ENCODE assay signal across 27 cellular contexts in genomic region chr7:45687721-45688120, GRCh38.
DNase-seq lines count a peak whose midpoint lies in the region; ATAC-seq, FAIRE-seq and TF ChIP-seq lines count a peak whose summit lies in the region.
"Had no signal": no experiment of that assay in that cellular context is flagged by ENCODE, and none has a peak within 500 bp of the region (broad histone marks: within the 10 kb centered on the region; RNA-seq: fewer than 3 reads in every experiment).

No MANE protein-coding gene starts in this region.

- FAIRE-seq in HepG2 (lab: Jason Lieb, UNC), result no peak
- FAIRE-seq: GM12892, H54, keratinocyte, RCC 7860 had no signal

- DNase-seq in epithelial cell of esophagus (ENCODE audit: low read depth), result peak; percentile 17
- no peak for DNase-seq in HepG2 (ENCODE audit: low spot score)
- DNase-seq in upper lobe of right lung, result peak; percentile 52
- DNase-seq in activated naive CD4-positive, alpha-beta T cell treated with Interleukin-2 at 50 U/mL for 16 hours, result no peak
- DNase-seq: activated CD4-positive, CD25-positive, alpha-beta regulatory T cell treated with anti-CD3 and anti-CD28 coated beads, Interleukin-2, amount 50 U/mL, for 72 hours; activated effector memory CD4-positive, alpha-beta T cell treated with anti-CD3 and anti-CD28 coated beads, Interleukin-2, amount 50 U/mL, for 16 hours; activated naive CD8-positive, alpha-beta T cell treated with anti-CD3 and anti-CD28 coated beads, Interleukin-2, amount 10 ng/mL, durations not matched to agents 7 days and 5 days; activated T-cell treated with anti-CD3 and anti-CD28 coated beads for 4 hours; central memory CD4-positive, alpha-beta T cell; EL; NCI-H1092; NCI-H1694 treated with DMSO at 0.1 percent for 48 hours; NCI-H2171; NCI-H524; nephron progenitor cell; retina had no signal

- no peak for TF ChIP-seq RAD21 in HepG2 (CRISPR knock-in tag; IDR thresholded peaks at IDR 0.05)

- peaks cover 41% of the 10 kb centered on the region for H3K4me1 ChIP-seq in HepG2 (ENCODE audit: insufficient read depth, low read length)
- H3K4me1 ChIP-seq in upper lobe of right lung, result no peaks in the 10 kb centered on the region
- H3K4me1 ChIP-seq: ascending aorta had no signal

- no peak overlapping the region for H3K9ac ChIP-seq in HepG2 (ENCODE audit: insufficient read depth, low read depth, low read length)

- no peak for TF ChIP-seq CTCF in VCaP (conservative IDR thresholded peaks at IDR 0.05)
- no peak for TF ChIP-seq CTCF in epithelial cell of esophagus (IDR thresholded peaks at IDR 0.05; ENCODE audit: insufficient read depth, low read depth, low read length, missing control alignments)
- no peak for TF ChIP-seq CTCF in HepG2 (CRISPR knock-in tag; IDR thresholded peaks at IDR 0.05)
- no peak for TF ChIP-seq CTCF in upper lobe of right lung (IDR thresholded peaks at IDR 0.05)

- no peak overlapping the region for H3K4me2 ChIP-seq in HepG2 (ENCODE audit: low read depth, low read length)

- H3K9me3 ChIP-seq in HepG2 (ENCODE audit: low read length), result no peaks in the 10 kb centered on the region
- no peaks in the 10 kb centered on the region for H3K9me3 ChIP-seq in upper lobe of right lung
- H3K9me3 ChIP-seq: ascending aorta, ovary had no signal

- no peak for TF ChIP-seq POLR2A in HepG2 (IDR thresholded peaks at IDR 0.05; ENCODE audit: insufficient read depth in 1 of 2, low read depth in 2 of 2, low read length in 2 of 2)

- no peak overlapping the region for H2AFZ ChIP-seq in HepG2 (ENCODE audit: low read length)

- no TSS peak for BruUV-seq in HepG2 (replicated peaks; lab: Mats Ljungman, UMichigan)

- ATAC-seq in HepG2, result no peak
- no peak for ATAC-seq in upper lobe of right lung
- no peak for ATAC-seq in GM19395 (IDR thresholded peaks at IDR 0.05; ENCODE audit: unreplicated experiment)
- ATAC-seq in GM19397 (IDR thresholded peaks at IDR 0.05; ENCODE audit: unreplicated experiment), result no peak

- H3K79me2 ChIP-seq in HepG2 (ENCODE audit: insufficient read depth, low read length), result no peaks in the 10 kb centered on the region

- intact Hi-C loops in HepG2 (cut with micrococcal nuclease; ENCODE audit: unreplicated experiment) (no loop called here), upper lobe of right lung (cut with DNase I) (no loop called here)

- H4K20me1 ChIP-seq in HepG2 (ENCODE audit: insufficient read depth, low read length), result no peaks in the 10 kb centered on the region

- peak overlapping the region; percentile 100 for H3K27ac ChIP-seq in VCaP
- H3K27ac ChIP-seq in HepG2 (ENCODE audit: extremely low read length, insufficient read depth, low read length), result no peak overlapping the region
- H3K27ac ChIP-seq in upper lobe of right lung, result no peak overlapping the region
- H3K27ac ChIP-seq: ascending aorta, C4-2B, ovary had no signal

- H3K36me3 ChIP-seq in HepG2 (replicated peaks in 1 of 2; ENCODE audit: control insufficient read depth in 1 of 2, insufficient read depth in 2 of 2, low read length in 2 of 2), result no peaks in the 10 kb centered on the region
- no peaks in the 10 kb centered on the region for H3K36me3 ChIP-seq in upper lobe of right lung
- H3K36me3 ChIP-seq: ascending aorta, ovary had no signal

- TF ChIP-seq EP300 in HepG2 (IDR thresholded peaks at IDR 0.05; ENCODE audit: low read depth in 2 of 2, low read length in 2 of 2), result no peak
- TF ChIP-seq EP300 in HepG2 (CRISPR knock-in tag; IDR thresholded peaks at IDR 0.05; ENCODE audit: borderline replicate concordance), result no peak

- POLR2A ChIA-PET in HepG2 (lab: Yijun Ruan, JAX), result no interaction called here

- 100% methylated on average over 2 of the region's 3 CpGs for WGBS in HepG2 (ENCODE audit: low lambda C conversion rate)

- in situ Hi-C loops in HepG2 (cut with HindIII; ENCODE audit: extremely low pct_ligation_motif_present, low pct_unique_long_range_greater_than_20kb), result no loop called here

- CTCF ChIA-PET in HepG2 (lab: Yijun Ruan, JAX; ENCODE audit: low intra/inter-chr PET ratio, low total read pairs), result no interaction called here

- no peaks in the 10 kb centered on the region for H3K27me3 ChIP-seq in HepG2 (ENCODE audit: control insufficient read depth in 1 of 2, insufficient read depth in 2 of 2, low read length in 2 of 2)
- no peaks in the 10 kb centered on the region for H3K27me3 ChIP-seq in upper lobe of right lung
- H3K27me3 ChIP-seq: ascending aorta, ovary had no signal

- H3K4me3 ChIP-seq in epithelial cell of esophagus (ENCODE audit: low read length) (no peak overlapping the region), HepG2 (replicated peaks in 1 of 3; ENCODE audit: insufficient read depth in 1 of 3, low read depth in 2 of 3, low read length in 3 of 3) (no peak overlapping the region), upper lobe of right lung (no peak overlapping the region)
- H3K4me3 ChIP-seq: ascending aorta, lung, ovary had no signal

TF ChIP-seq in HepG2, 621 proteins besides CTCF, POLR2A, EP300 and RAD21:
- TF ChIP-seq NRL (CRISPR knock-in tag; IDR thresholded peaks at IDR 0.05; ENCODE audit: borderline replicate concordance) (0 out of 2 replicates have a peak, but pooled peaks have one; percentile 27), GATAD2A (CRISPR knock-in tag; IDR thresholded peaks at IDR 0.05) (no peak)
- TF ChIP-seq, protein P1, sequence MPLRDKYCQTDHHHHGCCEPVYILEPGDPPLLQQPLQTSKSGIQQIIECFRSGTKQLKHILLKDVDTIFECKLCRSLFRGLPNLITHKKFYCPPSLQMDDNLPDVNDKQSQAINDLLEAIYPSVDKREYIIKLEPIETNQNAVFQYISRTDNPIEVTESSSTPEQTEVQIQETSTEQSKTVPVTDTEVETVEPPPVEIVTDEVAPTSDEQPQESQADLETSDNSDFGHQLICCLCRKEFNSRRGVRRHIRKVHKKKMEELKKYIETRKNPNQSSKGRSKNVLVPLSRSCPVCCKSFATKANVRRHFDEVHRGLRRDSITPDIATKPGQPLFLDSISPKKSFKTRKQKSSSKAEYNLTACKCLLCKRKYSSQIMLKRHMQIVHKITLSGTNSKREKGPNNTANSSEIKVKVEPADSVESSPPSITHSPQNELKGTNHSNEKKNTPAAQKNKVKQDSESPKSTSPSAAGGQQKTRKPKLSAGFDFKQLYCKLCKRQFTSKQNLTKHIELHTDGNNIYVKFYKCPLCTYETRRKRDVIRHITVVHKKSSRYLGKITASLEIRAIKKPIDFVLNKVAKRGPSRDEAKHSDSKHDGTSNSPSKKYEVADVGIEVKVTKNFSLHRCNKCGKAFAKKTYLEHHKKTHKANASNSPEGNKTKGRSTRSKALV (CRISPR knock-in tag; IDR thresholded peaks at IDR 0.05), result no peak

Comparison
In these comparisons a context has a peak if more than half of its experiments do, and no peak if none do; other contexts are left out.
1. DNase-seq: peak in epithelial cell of esophagus (single experiment) and upper lobe of right lung (single experiment); none in HepG2 (single experiment) and activated naive CD4-positive, alpha-beta T cell treated with Interleukin-2 at 50 U/mL for 16 hours (single experiment).